ENCODE assay signal across 19 cellular contexts in the genomic region with DNA sequence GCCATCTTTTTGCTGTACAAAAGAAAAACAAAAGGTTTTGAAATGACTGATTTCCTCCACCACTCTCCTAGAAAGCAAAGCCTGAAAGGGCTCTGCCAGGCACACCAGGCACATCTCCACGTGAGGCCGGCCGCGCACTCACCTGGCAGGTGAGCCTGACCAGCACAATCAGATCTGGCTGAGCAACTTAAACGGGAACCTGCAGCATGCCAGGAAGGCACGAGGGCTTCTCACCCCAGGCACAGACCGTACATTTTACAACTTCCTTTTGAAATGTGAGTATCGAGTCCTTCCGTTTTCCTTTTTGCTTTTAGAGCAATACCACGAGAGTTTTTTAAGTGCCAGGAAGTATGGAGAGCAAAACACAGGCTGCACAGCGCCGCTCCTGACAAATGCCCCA. TPM values are rescaled to one million over a fixed set of nuclear protein-coding genes. Genes with fewer than 3 reads are reported as not detected.
DNase-seq lines count a peak whose midpoint lies in the region; ATAC-seq, FAIRE-seq and TF ChIP-seq lines count a peak whose summit lies in the region.
"Had no signal": no experiment of that assay in that cellular context is flagged by ENCODE, and none has a peak within 500 bp of the region (broad histone marks: within the 10 kb centered on the region; RNA-seq: fewer than 3 reads in every experiment).

No MANE protein-coding gene starts in this region.

- no peaks in the 10 kb centered on the region for H3K9me3 ChIP-seq in pancreas
- H3K9me3 ChIP-seq: ovary, SJCRH30, transverse colon had no signal

- peak overlapping the region; percentile 34 for H3K27ac Mint-ChIP-seq in activated CD4-positive, alpha-beta memory T cell treated with anti-CD3 and anti-CD28 coated beads, Interleukin-2, amount 10 ng/mL, durations not matched to agents 7 days and 5 days
- H3K27ac Mint-ChIP-seq in activated CD4-positive, alpha-beta memory T cell treated with anti-CD3 and anti-CD28 coated beads for 36 hours, result no peak overlapping the region
- H3K27ac Mint-ChIP-seq: activated CD8-positive, alpha-beta memory T cell treated with anti-CD3 and anti-CD28 coated beads, Interleukin-2, amount 10 ng/mL, durations not matched to agents 7 days and 5 days had no signal

- no peaks in the 10 kb centered on the region for H3K27me3 Mint-ChIP-seq in activated CD4-positive, alpha-beta memory T cell treated with anti-CD3 and anti-CD28 coated beads, Interleukin-2, amount 10 ng/mL, durations not matched to agents 7 days and 5 days
- H3K27me3 Mint-ChIP-seq in activated CD4-positive, alpha-beta memory T cell treated with anti-CD3 and anti-CD28 coated beads for 36 hours, result no peaks in the 10 kb centered on the region
- H3K27me3 Mint-ChIP-seq: activated CD8-positive, alpha-beta memory T cell treated with anti-CD3 and anti-CD28 coated beads, Interleukin-2, amount 10 ng/mL, durations not matched to agents 7 days and 5 days; stimulated activated naive B cell treated with anti-CD40 and anti-IgM and Interleukin-4, amounts not matched to agents 10 μg/mL and 1 μg/mL and 100 μg/mL, for 72 hours had no signal

- FAIRE-seq in pancreas (lab: Jason Lieb, UNC), result no peak
- FAIRE-seq: G401.6 had no signal

- H3K9me3 Mint-ChIP-seq in activated CD4-positive, alpha-beta memory T cell treated with anti-CD3 and anti-CD28 coated beads, Interleukin-2, amount 10 ng/mL, durations not matched to agents 7 days and 5 days, result no peaks in the 10 kb centered on the region
- no peaks in the 10 kb centered on the region for H3K9me3 Mint-ChIP-seq in activated CD4-positive, alpha-beta memory T cell treated with anti-CD3 and anti-CD28 coated beads for 36 hours
- H3K9me3 Mint-ChIP-seq: stimulated activated naive B cell treated with anti-CD40 and anti-IgM and Interleukin-4, amounts not matched to agents 10 μg/mL and 1 μg/mL and 100 μg/mL, for 72 hours had no signal

- ATAC-seq in pancreas (peak in 3 of 4 donors; percentile 28 to 36 (median 33)), GM19324 (IDR thresholded peaks at IDR 0.05; ENCODE audit: low FRiP score, unreplicated experiment) (no peak)
- ATAC-seq: activated CD8-positive, alpha-beta memory T cell treated with anti-CD3 and anti-CD28 coated beads, Interleukin-2, amount 10 ng/mL, durations not matched to agents 7 days and 5 days; stimulated activated naive B cell treated with anti-CD40 and anti-IgM and Interleukin-4, amounts not matched to agents 10 μg/mL and 1 μg/mL and 100 μg/mL, for 72 hours had no signal

- no peak overlapping the region for H3K4me3 Mint-ChIP-seq in activated CD4-positive, alpha-beta memory T cell treated with anti-CD3 and anti-CD28 coated beads, Interleukin-2, amount 10 ng/mL, durations not matched to agents 7 days and 5 days
- no peak overlapping the region for H3K4me3 Mint-ChIP-seq in activated CD4-positive, alpha-beta memory T cell treated with anti-CD3 and anti-CD28 coated beads for 36 hours
- H3K4me3 Mint-ChIP-seq: activated CD8-positive, alpha-beta memory T cell treated with anti-CD3 and anti-CD28 coated beads, Interleukin-2, amount 10 ng/mL, durations not matched to agents 7 days and 5 days; stimulated activated naive B cell treated with anti-CD40 and anti-IgM and Interleukin-4, amounts not matched to agents 10 μg/mL and 1 μg/mL and 100 μg/mL, for 72 hours had no signal

- H3K4me3 ChIP-seq in pancreas, result no peak overlapping the region
- H3K4me3 ChIP-seq: hepatocyte, ovary, SJCRH30, transverse colon had no signal

- H3K27ac ChIP-seq in pancreas, result no peak overlapping the region
- H3K27ac ChIP-seq: hepatocyte, ovary, SJCRH30, transverse colon had no signal

- peaks cover 4% of the 10 kb centered on the region for H3K4me1 Mint-ChIP-seq in activated CD4-positive, alpha-beta memory T cell treated with anti-CD3 and anti-CD28 coated beads, Interleukin-2, amount 10 ng/mL, durations not matched to agents 7 days and 5 days
- H3K4me1 Mint-ChIP-seq in activated CD4-positive, alpha-beta memory T cell treated with anti-CD3 and anti-CD28 coated beads for 36 hours (ENCODE audit: low read depth), result no peaks in the 10 kb centered on the region
- H3K4me1 Mint-ChIP-seq: activated CD8-positive, alpha-beta memory T cell treated with anti-CD3 and anti-CD28 coated beads, Interleukin-2, amount 10 ng/mL, durations not matched to agents 7 days and 5 days had no signal

- no peaks in the 10 kb centered on the region for H3K4me1 ChIP-seq in pancreas
- H3K4me1 ChIP-seq: SJCRH30 had no signal

- H3K36me3 ChIP-seq in pancreas, result peaks cover 0 to 76% (median 26%) of the 10 kb centered on the region in 3 donors
- H3K36me3 ChIP-seq: ovary had no signal

- H3K36me3 Mint-ChIP-seq in activated CD4-positive, alpha-beta memory T cell treated with anti-CD3 and anti-CD28 coated beads, Interleukin-2, amount 10 ng/mL, durations not matched to agents 7 days and 5 days (ENCODE audit: low read depth), result peaks cover 55% of the 10 kb centered on the region
- peaks cover 40% of the 10 kb centered on the region for H3K36me3 Mint-ChIP-seq in activated CD4-positive, alpha-beta memory T cell treated with anti-CD3 and anti-CD28 coated beads for 36 hours

- CTCF ChIA-PET in activated CD4-positive, alpha-beta memory T cell treated with anti-CD3 and anti-CD28 coated beads, Interleukin-2, amount 10 ng/mL, durations not matched to agents 7 days and 5 days (lab: Charles Lee), result no interaction called here
- CTCF ChIA-PET in activated CD4-positive, alpha-beta memory T cell treated with anti-CD3 and anti-CD28 coated beads for 36 hours (lab: Charles Lee), result no interaction called here

- no peak for TF ChIP-seq CTCF in pancreas (IDR thresholded peaks at IDR 0.05)

- POLR2A ChIA-PET in activated CD4-positive, alpha-beta memory T cell treated with anti-CD3 and anti-CD28 coated beads, Interleukin-2, amount 10 ng/mL, durations not matched to agents 7 days and 5 days (lab: Charles Lee), result no interaction called here
- POLR2A ChIA-PET in activated CD4-positive, alpha-beta memory T cell treated with anti-CD3 and anti-CD28 coated beads for 36 hours (lab: Charles Lee), result no interaction called here

- intact Hi-C loops in activated CD4-positive, alpha-beta memory T cell treated with anti-CD3 and anti-CD28 coated beads for 36 hours (cut with micrococcal nuclease), result no loop called here
- intact Hi-C loops in pancreas (cut with DNase I), result no loop called here

- 57 to 70% methylated on average over 12 of the region's 12 CpGs for WGBS in pancreas, 2 donors

- no peak for DNase-seq in activated CD4-positive, alpha-beta memory T cell treated with anti-CD3 and anti-CD28 coated beads, Interleukin-2, amount 10 ng/mL, durations not matched to agents 7 days and 5 days
- DNase-seq in activated CD4-positive, alpha-beta memory T cell treated with anti-CD3 and anti-CD28 coated beads for 36 hours, result no peak
- DNase-seq in DMS153 treated with DMSO at 0.1 percent for 48 hours (lab: John Stamatoyannopoulos, UW; ENCODE audit: unreplicated experiment), result peak; percentile 26
- DNase-seq in UCSD-AML1 (lab: John Stamatoyannopoulos, UW; ENCODE audit: unreplicated experiment), result peak; percentile 20
- peak in 3 of 6 donors; percentile 35 to 61 (median 39) for DNase-seq in pancreas
- DNase-seq in activated effector memory CD4-positive, alpha-beta T cell treated with Interleukin-2 at 50 U/mL for 16 hours, result no peak
- DNase-seq in kidney tubule cell (ENCODE audit: low spot score), result no peak
- DNase-seq: activated CD8-positive, alpha-beta memory T cell treated with anti-CD3 and anti-CD28 coated beads, Interleukin-2, amount 10 ng/mL, durations not matched to agents 7 days and 5 days; Calu3; caudate nucleus; effector CD4-positive, alpha-beta T cell; NCI-H1048; ovary; SJCRH30; stimulated activated naive B cell treated with anti-CD40 and anti-IgM and Interleukin-4, amounts not matched to agents 10 μg/mL and 1 μg/mL and 100 μg/mL, for 72 hours; transverse colon had no signal

- H3K27me3 ChIP-seq in pancreas, result no peaks in the 10 kb centered on the region
- H3K27me3 ChIP-seq: hepatocyte, ovary, SJCRH30, transverse colon had no signal

RNA-seq across cellular contexts. Expression of a gene that starts 22.5 kb away (rescaled TPM):
- total RNA-seq in activated CD4-positive, alpha-beta memory T cell treated with anti-CD3 and anti-CD28 coated beads, Interleukin-2, amount 10 ng/mL, durations not matched to agents 7 days and 5 days, result 100 to 1,000 TPM; 112 to 114 TPM
- 10 to 100 TPM; 60.7 to 60.9 TPM for total RNA-seq in activated CD4-positive, alpha-beta memory T cell treated with anti-CD3 and anti-CD28 coated beads for 36 hours
- total RNA-seq in pancreas, result 100 to 1,000 TPM in 1 of 6 donors, 10 to 100 TPM in 5; 72.8 to 119 (median 95.7) TPM
- 100 to 1,000 TPM; 138 to 190 TPM for polyA plus RNA-seq in pancreas

RNA-seq across cellular contexts. Expression of a gene that starts 33.5 kb away (rescaled TPM):
- total RNA-seq in activated CD4-positive, alpha-beta memory T cell treated with anti-CD3 and anti-CD28 coated beads, Interleukin-2, amount 10 ng/mL, durations not matched to agents 7 days and 5 days, result 10 to 100 TPM; 27.8 to 33.5 TPM
- total RNA-seq in activated CD4-positive, alpha-beta memory T cell treated with anti-CD3 and anti-CD28 coated beads for 36 hours, result 10 to 100 TPM; 49.8 to 55.9 TPM
- total RNA-seq in pancreas, result 10 to 100 TPM; 17.5 to 26.3 (median 20.0) TPM
- 10 to 100 TPM; 29.2 to 34.1 TPM for polyA plus RNA-seq in pancreas

RNA-seq across cellular contexts. Expression of a gene that starts 33.8 kb away (rescaled TPM):
- total RNA-seq in activated CD4-positive, alpha-beta memory T cell treated with anti-CD3 and anti-CD28 coated beads, Interleukin-2, amount 10 ng/mL, durations not matched to agents 7 days and 5 days, result 10 to 100 TPM; 55.0 to 55.4 TPM
- 10 to 100 TPM; 20.0 to 24.6 TPM for total RNA-seq in activated CD4-positive, alpha-beta memory T cell treated with anti-CD3 and anti-CD28 coated beads for 36 hours
- total RNA-seq in pancreas, result 10 to 100 TPM; 13.8 to 30.7 (median 16.1) TPM
- polyA plus RNA-seq in pancreas, result 10 to 100 TPM; 54.4 to 98.5 TPM

RNA-seq across cellular contexts. Expression of a gene that starts 49.9 kb away (rescaled TPM):
- 10 to 100 TPM; 10.1 to 11.6 TPM for total RNA-seq in activated CD4-positive, alpha-beta memory T cell treated with anti-CD3 and anti-CD28 coated beads, Interleukin-2, amount 10 ng/mL, durations not matched to agents 7 days and 5 days
- 10 to 100 TPM; 11.1 to 11.3 TPM for total RNA-seq in activated CD4-positive, alpha-beta memory T cell treated with anti-CD3 and anti-CD28 coated beads for 36 hours
- total RNA-seq in pancreas, result 1 to 10 TPM; 3.4 to 6.9 (median 4.1) TPM
- 10 to 100 TPM; 22.5 to 22.8 TPM for polyA plus RNA-seq in pancreas

Comparison
In these comparisons a context has a peak if more than half of its experiments do, and no peak if none do; other contexts are left out.
1. DNase-seq: peak in DMS153 treated with DMSO at 0.1 percent for 48 hours (single experiment) and UCSD-AML1 (single experiment); none in activated CD4-positive, alpha-beta memory T cell treated with anti-CD3 and anti-CD28 coated beads, Interleukin-2, amount 10 ng/mL, durations not matched to agents 7 days and 5 days (single experiment), activated CD4-positive, alpha-beta memory T cell treated with anti-CD3 and anti-CD28 coated beads for 36 hours (single experiment), activated effector memory CD4-positive, alpha-beta T cell treated with Interleukin-2 at 50 U/mL for 16 hours (single experiment) and kidney tubule cell (single experiment).